8 cellular contexts compared by ENCODE assay signal in genomic region chr4:2041234-2042130, GRCh38. TPM values are rescaled to one million over a fixed set of nuclear protein-coding genes. Genes with fewer than 3 reads are reported as not detected.
DNase-seq lines count a peak whose midpoint lies in the region; ATAC-seq and TF ChIP-seq lines count a peak whose summit lies in the region.

No MANE protein-coding gene starts in this region.

- DNase-seq in CD14-positive monocyte (ENCODE audit: low spot score) (peak; percentile 93), SK-N-MC (ENCODE audit: low read depth, low spot score) (no peak), head of caudate nucleus (peak; percentile 72 to 95 (median 91)), occipital lobe (lab: John Stamatoyannopoulos, UW) (peak; percentile 80), superior temporal gyrus (ENCODE audit: extremely low spot score) (peak; percentile 87)
- DNase-seq in Jurkat, Clone E6-1 (ENCODE audit: low read depth, low spot score): peak; percentile 70
- DNase-seq in activated naive CD4-positive, alpha-beta T cell treated with anti-CD3 and anti-CD28 coated beads, Interleukin-2, amount 10 ng/mL, durations not matched to agents 7 days and 5 days: peak; percentile 91

- intact Hi-C loops in CD14-positive monocyte (cut with micrococcal nuclease) (loop anchor here (2.0 to 5.0 kb wide), 2 partner anchors 31 to 34 kb away; partner anchors contain the start of gene NELFA (in 1 of the 2)), head of caudate nucleus (cut with DNase I) (no loop called here)

- peak overlapping the region; percentile 55 for H3K9ac ChIP-seq in SK-N-MC (ENCODE audit: insufficient read length)

- H3K27me3 Mint-ChIP-seq in CD14-positive monocyte (ENCODE audit: low read depth in 3 of 3): peaks cover 35 to 71% (median 41%) of the 10 kb centered on the region in 3 donors
- peaks cover 77% of the 10 kb centered on the region for H3K27me3 Mint-ChIP-seq in activated naive CD4-positive, alpha-beta T cell treated with anti-CD3 and anti-CD28 coated beads, Interleukin-2, amount 10 ng/mL, durations not matched to agents 7 days and 5 days

- no peak overlapping the region for H3K27ac ChIP-seq in SK-N-MC

- TF ChIP-seq CTCF in CD14-positive monocyte (IDR thresholded peaks at IDR 0.05): no peak

- CTCF ChIA-PET in activated naive CD4-positive, alpha-beta T cell treated with anti-CD3 and anti-CD28 coated beads, Interleukin-2, amount 10 ng/mL, durations not matched to agents 7 days and 5 days (lab: Charles Lee): no interaction called here

- peak overlapping the region; percentile 61 for H3K4me3 ChIP-seq in Jurkat, Clone E6-1 (ENCODE audit: low read length)
- H3K4me3 ChIP-seq in SK-N-MC: peak overlapping the region; percentile 84

- peak overlapping the region; percentile 84 to 97 for H3K4me3 Mint-ChIP-seq in CD14-positive monocyte
- peak overlapping the region; percentile 75 for H3K4me3 Mint-ChIP-seq in activated naive CD4-positive, alpha-beta T cell treated with anti-CD3 and anti-CD28 coated beads, Interleukin-2, amount 10 ng/mL, durations not matched to agents 7 days and 5 days

- no peaks in the 10 kb centered on the region for H3K9me3 ChIP-seq in SK-N-MC (ENCODE audit: low read depth, low read length)

- ATAC-seq in GM19438 (IDR thresholded peaks at IDR 0.05; ENCODE audit: low read depth, unreplicated experiment): peak; percentile 74

- no peaks in the 10 kb centered on the region for H3K36me3 ChIP-seq in SK-N-MC (ENCODE audit: insufficient read depth, low read length)

- H3K36me3 Mint-ChIP-seq in CD14-positive monocyte: peaks cover 2 to 10% of the 10 kb centered on the region in 2 donors
- no peaks in the 10 kb centered on the region for H3K36me3 Mint-ChIP-seq in activated naive CD4-positive, alpha-beta T cell treated with anti-CD3 and anti-CD28 coated beads, Interleukin-2, amount 10 ng/mL, durations not matched to agents 7 days and 5 days

- peaks cover 10 to 21% (median 15%) of the 10 kb centered on the region in 7 donors for H3K9me3 Mint-ChIP-seq in CD14-positive monocyte
- H3K9me3 Mint-ChIP-seq in activated naive CD4-positive, alpha-beta T cell treated with anti-CD3 and anti-CD28 coated beads, Interleukin-2, amount 10 ng/mL, durations not matched to agents 7 days and 5 days: no peaks in the 10 kb centered on the region

- H3K4me1 Mint-ChIP-seq in CD14-positive monocyte: peaks cover 12% of the 10 kb centered on the region
- H3K4me1 Mint-ChIP-seq in activated naive CD4-positive, alpha-beta T cell treated with anti-CD3 and anti-CD28 coated beads, Interleukin-2, amount 10 ng/mL, durations not matched to agents 7 days and 5 days: peaks cover 11% of the 10 kb centered on the region

- peak overlapping the region in 5 of 7 donors; percentile 15 to 84 (median 78) for H3K27ac Mint-ChIP-seq in CD14-positive monocyte
- H3K27ac Mint-ChIP-seq in activated naive CD4-positive, alpha-beta T cell treated with anti-CD3 and anti-CD28 coated beads, Interleukin-2, amount 10 ng/mL, durations not matched to agents 7 days and 5 days: no peak overlapping the region

RNA-seq across cellular contexts. Expression of gene NAT8L, which starts 17.6 kb away (rescaled TPM):
- polyA plus RNA-seq in CD14-positive monocyte: not detected
- polyA plus RNA-seq in Jurkat, Clone E6-1 (2012; ENCODE audit: insufficient read depth, insufficient read length): 8.2 TPM
- 11.4 TPM for total RNA-seq in occipital lobe

RNA-seq across cellular contexts. Expression of gene NELFA, which starts 32.7 kb away (rescaled TPM):
- 10 to 100 TPM; 10.0 to 10.5 TPM for polyA plus RNA-seq in CD14-positive monocyte
- 44.9 TPM for polyA plus RNA-seq in Jurkat, Clone E6-1 (2012; ENCODE audit: insufficient read depth, insufficient read length)
- 19.0 TPM for total RNA-seq in occipital lobe
